Comparison of ENCODE assay signal across 1 cellular context in the genomic region with DNA sequence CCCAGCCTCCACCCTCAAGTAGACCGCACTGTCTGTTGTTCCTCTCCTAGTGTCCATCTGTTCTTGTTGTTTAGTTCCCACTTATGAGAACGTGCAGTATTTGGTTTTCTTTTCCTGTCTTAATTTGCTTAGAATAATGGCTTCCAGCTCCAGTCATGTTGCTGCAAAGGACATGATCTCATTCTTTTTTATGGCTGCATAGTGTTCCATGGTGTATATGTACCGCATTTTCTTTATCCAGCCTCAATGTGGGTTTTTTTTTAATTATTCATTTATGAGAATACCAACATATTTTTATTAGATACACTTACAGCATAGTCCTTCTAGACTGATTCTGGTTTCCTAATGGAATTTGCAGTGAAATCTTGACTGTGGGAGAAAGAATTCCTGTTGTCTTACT.
TF ChIP-seq lines count a peak whose summit lies in the region.

No MANE protein-coding gene starts in this region.

TF ChIP-seq in K562, 482 proteins besides CTCF, POLR2A, EP300 and RAD21 (continued from another document):
- TF ChIP-seq, protein P1, sequence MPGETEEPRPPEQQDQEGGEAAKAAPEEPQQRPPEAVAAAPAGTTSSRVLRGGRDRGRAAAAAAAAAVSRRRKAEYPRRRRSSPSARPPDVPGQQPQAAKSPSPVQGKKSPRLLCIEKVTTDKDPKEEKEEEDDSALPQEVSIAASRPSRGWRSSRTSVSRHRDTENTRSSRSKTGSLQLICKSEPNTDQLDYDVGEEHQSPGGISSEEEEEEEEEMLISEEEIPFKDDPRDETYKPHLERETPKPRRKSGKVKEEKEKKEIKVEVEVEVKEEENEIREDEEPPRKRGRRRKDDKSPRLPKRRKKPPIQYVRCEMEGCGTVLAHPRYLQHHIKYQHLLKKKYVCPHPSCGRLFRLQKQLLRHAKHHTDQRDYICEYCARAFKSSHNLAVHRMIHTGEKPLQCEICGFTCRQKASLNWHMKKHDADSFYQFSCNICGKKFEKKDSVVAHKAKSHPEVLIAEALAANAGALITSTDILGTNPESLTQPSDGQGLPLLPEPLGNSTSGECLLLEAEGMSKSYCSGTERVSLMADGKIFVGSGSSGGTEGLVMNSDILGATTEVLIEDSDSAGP (CRISPR knock-in tag; IDR thresholded peaks at IDR 0.05): no peak
- no peak for TF ChIP-seq RBFOX2 (IDR thresholded peaks at IDR 0.05; ENCODE audit: low read depth, low read length)
- TF ChIP-seq CBFA2T2 (conservative IDR thresholded peaks at IDR 0.05): no peak
- TF ChIP-seq SNRNP70 (optimal IDR thresholded peaks at IDR 0.05; ENCODE audit: low read depth, low read length): no peak
- TF ChIP-seq ZNF146 (CRISPR knock-in tag; IDR thresholded peaks at IDR 0.05; ENCODE audit: unreplicated experiment): peak; percentile 90
- TF ChIP-seq ZNF444 (CRISPR knock-in tag; IDR thresholded peaks at IDR 0.05): no peak
TF ChIP-seq in K562: peak in this region for 2.
